In the genomic region with DNA sequence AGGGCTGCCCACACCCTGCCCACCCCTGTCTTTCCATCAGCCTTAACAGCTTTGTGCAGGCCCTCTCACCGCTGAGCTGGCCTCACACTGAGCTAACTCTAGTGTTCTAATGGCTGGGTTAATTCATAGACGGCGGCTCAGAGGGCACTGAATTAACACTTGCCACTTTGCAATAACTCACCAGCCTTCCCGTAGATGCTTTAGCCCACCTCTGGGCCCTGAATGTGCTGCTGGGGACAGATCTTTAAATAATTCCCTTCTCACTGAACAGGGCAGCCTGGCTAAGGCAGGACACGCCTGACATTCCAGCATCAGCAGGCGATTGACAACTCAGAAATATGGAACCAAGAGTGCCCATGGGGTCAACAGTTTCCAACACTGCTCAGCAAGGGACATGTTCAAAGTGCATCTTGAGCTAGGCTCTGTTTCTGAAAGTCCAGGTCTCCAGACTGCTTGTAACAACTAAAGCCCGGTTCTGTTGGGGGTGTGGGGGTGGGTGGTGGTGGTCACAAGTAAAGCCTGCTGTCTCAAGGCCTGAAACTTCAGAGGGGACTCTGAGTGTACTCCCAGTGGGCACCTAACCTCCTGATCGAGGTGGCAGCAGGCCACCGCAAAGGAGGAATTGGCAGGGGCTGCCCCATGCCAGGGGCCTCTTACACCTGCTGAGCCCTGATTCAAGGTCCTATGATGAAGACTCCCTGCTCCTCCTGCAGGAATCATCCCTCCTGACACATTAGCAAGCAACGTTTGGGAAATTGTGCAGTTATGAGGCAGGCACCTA, we compare ENCODE assay signal across 20 cellular contexts.
DNase-seq lines count a peak whose midpoint lies in the region; TF ChIP-seq lines count a peak whose summit lies in the region.
"Had no signal": no experiment of that assay in that cellular context is flagged by ENCODE, and none has a peak within 500 bp of the region (broad histone marks: within the 10 kb centered on the region; RNA-seq: fewer than 3 reads in every experiment).

No MANE protein-coding gene starts in this region.

- H2AFZ ChIP-seq in osteoblast (ENCODE audit: low read length), result no peak overlapping the region
- H2AFZ ChIP-seq: PC-9 had no signal

- H3K36me3 ChIP-seq in osteoblast (ENCODE audit: insufficient read depth, low read length), result no peaks in the 10 kb centered on the region

- no peaks in the 10 kb centered on the region for H3K79me2 ChIP-seq in osteoblast (ENCODE audit: insufficient read depth, low read length)

- no peaks in the 10 kb centered on the region for H4K20me1 ChIP-seq in osteoblast (ENCODE audit: insufficient read depth, low read length)

- H3K4me2 ChIP-seq in osteoblast (ENCODE audit: insufficient read depth, low read length), result no peak overlapping the region
- H3K4me2 ChIP-seq: PC-9 had no signal

- no peak for TF ChIP-seq RAD21 in Ishikawa (IDR thresholded peaks at IDR 0.05; ENCODE audit: low read depth)

- no peak for TF ChIP-seq CTCF in coronary artery (IDR thresholded peaks at IDR 0.05)
- no peak for TF ChIP-seq CTCF in osteoblast (IDR thresholded peaks at IDR 0.05; ENCODE audit: extremely low read depth, low read depth, low read length)

- H3K4me3 ChIP-seq in coronary artery, result no peak overlapping the region
- H3K4me3 ChIP-seq in osteoblast (ENCODE audit: insufficient read depth, low read length), result no peak overlapping the region
- H3K4me3 ChIP-seq: GM12878, PC-9 had no signal

- H3K4me1 ChIP-seq in osteoblast (ENCODE audit: insufficient read depth, low read length), result no peaks in the 10 kb centered on the region

- DNase-seq in coronary artery (ENCODE audit: low spot score), result peak; percentile 45
- peak; percentile 59 for DNase-seq in mesenteric fat pad (ENCODE audit: low spot score)
- DNase-seq in retina, result peak; percentile 49
- DNase-seq in COLO829 (ENCODE audit: low spot score), result no peak
- DNase-seq in NCI-H187 treated with DMSO at 0.1 percent for 48 hours (lab: John Stamatoyannopoulos, UW), result no peak
- DNase-seq in RPMI8226, result no peak
- no peak for DNase-seq in osteoblast (ENCODE audit: insufficient read length, low spot score, missing footprints)
- DNase-seq: CD4-positive, CD25-positive, alpha-beta regulatory T cell; COR-L47; DMS79; HCEC 1CT; KG1; NCI-H1105; NCI-H146; NCI-H2081 treated with DMSO at 0.1 percent for 48 hours; NCI-H2171 treated with DMSO at 0.1 percent for 48 hours; NCI-H524 treated with DMSO at 0.1 percent for 48 hours; PC-9 had no signal

- no peak overlapping the region for H3K27ac ChIP-seq in coronary artery
- no peak overlapping the region for H3K27ac ChIP-seq in osteoblast (ENCODE audit: low read depth, low read length)
- H3K27ac ChIP-seq: PC-9 had no signal

- peaks cover 14% of the 10 kb centered on the region for H3K27me3 ChIP-seq in osteoblast (ENCODE audit: insufficient read depth, low read length)

- TF ChIP-seq EP300 in Ishikawa (IDR thresholded peaks at IDR 0.05; ENCODE audit: borderline replicate concordance), result no peak

- no peaks in the 10 kb centered on the region for H3K9me3 ChIP-seq in osteoblast (ENCODE audit: low read depth, low read length)

TF ChIP-seq in Ishikawa, 13 proteins besides CTCF, POLR2A, EP300 and RAD21:
- 0 out of 2 replicates have a peak, but pooled peaks have one; percentile 32 for TF ChIP-seq TEAD4 (IDR thresholded peaks at IDR 0.05)
- no peak for TF ChIP-seq CEBPB (IDR thresholded peaks at IDR 0.05)

Comparison
In these comparisons a context has a peak if more than half of its experiments do, and no peak if none do; other contexts are left out.
1. DNase-seq: peak in coronary artery (single experiment), mesenteric fat pad (single experiment) and retina (single experiment); none in COLO829 (single experiment), NCI-H187 treated with DMSO at 0.1 percent for 48 hours (single experiment), RPMI8226 (single experiment) and osteoblast (single experiment).